ENCODE assay signal across 2 cellular contexts in the genomic region with DNA sequence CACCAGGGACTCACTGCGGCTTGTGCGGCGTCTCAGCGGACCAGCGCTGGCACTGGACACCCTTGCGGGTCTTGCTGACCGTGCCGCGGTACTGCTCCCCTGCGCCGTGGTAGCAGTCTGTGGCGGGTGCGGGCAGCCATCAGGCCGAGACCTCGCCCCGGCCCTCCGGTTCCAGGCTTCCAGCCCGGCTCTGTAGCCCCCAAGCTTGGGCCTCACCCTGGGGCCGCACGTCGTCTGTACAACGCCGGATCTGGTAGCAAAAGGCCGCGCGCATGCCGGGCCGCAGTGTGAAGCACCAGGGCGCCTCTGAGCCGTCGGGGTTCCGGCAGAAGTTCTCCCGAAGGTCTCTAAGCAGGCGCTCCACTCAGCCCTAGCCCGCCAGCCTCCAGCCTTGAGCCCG. TPM values are rescaled to one million over a fixed set of nuclear protein-coding genes. Genes with fewer than 3 reads are reported as not detected.
"Had no signal": no experiment of that assay in that cellular context is flagged by ENCODE, and none has a peak within 500 bp of the region (broad histone marks: within the 10 kb centered on the region; RNA-seq: fewer than 3 reads in every experiment).

No MANE protein-coding gene starts in this region.

RNA-seq across cellular contexts. Expression of a gene that starts 33.6 kb away (rescaled TPM):
- total RNA-seq: Right ventricle myocardium inferior, sciatic nerve had no signal
